In the genomic region with DNA sequence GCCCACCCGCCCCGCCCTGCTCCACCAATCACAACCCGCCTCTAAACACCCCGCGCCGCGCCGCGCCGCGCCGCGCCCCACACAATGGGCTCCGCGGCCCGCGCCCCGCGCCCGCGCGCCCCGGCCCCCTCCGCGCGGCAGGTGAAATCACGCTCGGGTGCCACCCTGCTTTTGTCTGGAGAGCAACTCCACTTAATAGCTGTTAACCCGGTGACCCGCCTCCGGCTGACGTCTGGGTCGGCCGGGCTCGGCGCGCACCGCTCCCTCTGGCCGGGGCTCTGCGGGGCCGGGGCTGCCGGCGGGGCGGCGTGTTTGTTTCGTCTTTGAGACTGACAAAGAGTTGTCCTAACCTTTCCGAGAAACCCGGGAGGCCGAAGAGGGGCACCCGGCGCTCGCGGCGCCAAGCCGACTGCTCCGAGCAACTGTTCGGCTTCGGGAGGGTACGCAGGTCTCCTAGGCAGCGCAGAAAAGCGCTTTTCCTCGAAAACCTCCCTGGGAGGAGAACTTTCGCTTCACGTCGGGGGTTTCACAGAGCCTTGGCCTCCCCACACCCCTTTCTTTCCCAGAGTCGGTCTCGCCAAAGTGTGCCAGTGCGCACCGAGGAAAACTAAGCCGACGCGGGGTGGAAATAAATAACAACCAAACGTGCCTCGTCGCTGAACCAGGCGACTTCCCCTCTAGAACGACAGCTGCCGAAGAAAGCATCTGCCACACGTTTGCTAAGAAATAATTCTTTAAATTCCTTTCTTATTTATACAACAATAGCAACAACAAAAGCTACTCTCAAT, we compare ENCODE assay signal across 8 cellular contexts.
DNase-seq lines count a peak whose midpoint lies in the region; ATAC-seq, FAIRE-seq and TF ChIP-seq lines count a peak whose summit lies in the region.

No MANE protein-coding gene starts in this region.

- H3K4me2 ChIP-seq in HepG2 (ENCODE audit: low read depth, low read length) = peak overlapping the region; percentile 93

- TSS peak; percentile 82 for BruUV-seq in HepG2 (replicated peaks; lab: Mats Ljungman, UMichigan)

- H3K9ac ChIP-seq in colonic mucosa (ENCODE audit: low read depth in 2 of 2, low read length in 2 of 2) (peak overlapping the region; percentile 77 to 91), HepG2 (ENCODE audit: insufficient read depth, low read depth, low read length) (peak overlapping the region; percentile 90)

- intact Hi-C loops in colonic mucosa (cut with DNase I) = loop anchor here (5.0 kb wide), 3 partner anchors 58 to 517 kb away; a partner anchor contains a TSS
- intact Hi-C loops in HepG2 (cut with micrococcal nuclease; ENCODE audit: unreplicated experiment) = loop anchor here (5.0 to 10.0 kb wide), 4 partner anchors 58 to 517 kb away; a partner anchor contains a TSS

- no peaks in the 10 kb centered on the region; the same call in 1 of the 2 replicates for H4K20me1 ChIP-seq in HepG2 (ENCODE audit: insufficient read depth, low read length)

- peaks cover 72% of the 10 kb centered on the region for H3K79me2 ChIP-seq in HepG2 (ENCODE audit: insufficient read depth, low read length)

- peak; percentile 26 to 48 for DNase-seq in stimulated activated CD4-positive, alpha-beta T cell treated with anti-CD3 and anti-CD28 coated beads, Interleukin-12 subunit alpha, Interleukin-12 subunit beta, amount 100 ng/mL, for 24 hours (ENCODE audit: low read depth in 2 of 2)
- DNase-seq in stimulated activated CD4-positive, alpha-beta T cell treated with anti-CD3 and anti-CD28 coated beads, Interleukin-4, amount 100 ng/mL, for 1 hour = no peak
- DNase-seq in M059J (ENCODE audit: low read depth) (peak; percentile 44), colonic mucosa (peak; percentile 70), HepG2 (ENCODE audit: low spot score) (peak; percentile 45), GM19239 (ENCODE audit: insufficient read length, low spot score) (no peak)
- DNase-seq in activated CD4-positive, CD25-positive, alpha-beta regulatory T cell treated with anti-CD3 and anti-CD28 coated beads, Interleukin-2, amount 50 U/mL, for 72 hours = peak; percentile 77
- DNase-seq in stimulated activated CD4-positive, alpha-beta T cell treated with anti-CD3 and anti-CD28 coated beads, Interleukin-4, amount 100 ng/mL, for 4 hours = peak; percentile 61 to 77

- H3K9me3 ChIP-seq in colonic mucosa = no peaks in the 10 kb centered on the region
- no peaks in the 10 kb centered on the region for H3K9me3 ChIP-seq in HepG2 (ENCODE audit: low read length)

- FAIRE-seq in HepG2 (lab: Jason Lieb, UNC) (no peak), GM19239 (lab: Jason Lieb, UNC) (no peak)

- POLR2A ChIA-PET in HepG2 (lab: Yijun Ruan, JAX) = interaction anchor here (0.9 to 2.8 kb wide), 10 partner anchors 10 to 517 kb away, joined by 3 to 21 read pairs (median 6); no protein-coding TSS in a partner anchor

- H3K4me3 ChIP-seq in colonic mucosa (peak overlapping the region; percentile 55), HepG2 (replicated peaks in 1 of 3; ENCODE audit: insufficient read depth in 1 of 3, low read depth in 2 of 3, low read length in 3 of 3) (peak overlapping the region; percentile 70 to 82 (median 77))

- H3K36me3 ChIP-seq in colonic mucosa (no peaks in the 10 kb centered on the region), HepG2 (replicated peaks in 1 of 2; ENCODE audit: control insufficient read depth in 1 of 2, insufficient read depth in 2 of 2, low read length in 2 of 2) (no peaks in the 10 kb centered on the region)

- H3K27me3 ChIP-seq in colonic mucosa (no peaks in the 10 kb centered on the region), HepG2 (ENCODE audit: control insufficient read depth in 1 of 2, insufficient read depth in 2 of 2, low read length in 2 of 2) (no peaks in the 10 kb centered on the region; a peak in 1 of 5 replicates)

- in situ Hi-C loops in HepG2 (cut with HindIII; ENCODE audit: extremely low pct_ligation_motif_present, low pct_unique_long_range_greater_than_20kb) = no loop called here

- H3K27ac ChIP-seq in colonic mucosa (peak overlapping the region; percentile 96), HepG2 (ENCODE audit: extremely low read length, insufficient read depth, low read length) (peak overlapping the region; percentile 90)

- no peak for TF ChIP-seq EP300 in HepG2 (IDR thresholded peaks at IDR 0.05; ENCODE audit: low read depth in 2 of 2, low read length in 2 of 2)
- no peak for TF ChIP-seq EP300 in HepG2 (CRISPR knock-in tag; IDR thresholded peaks at IDR 0.05; ENCODE audit: borderline replicate concordance)

- H3K4me1 ChIP-seq in colonic mucosa = peaks cover 6% of the 10 kb centered on the region
- peaks cover 75% of the 10 kb centered on the region for H3K4me1 ChIP-seq in HepG2 (ENCODE audit: insufficient read depth, low read length)

- WGBS in HepG2 (ENCODE audit: low lambda C conversion rate) = under 1% methylated on average over 55 of the region's 79 CpGs

- peak; percentile 64 for ATAC-seq in HepG2

- TF ChIP-seq CTCF in colonic mucosa (IDR thresholded peaks at IDR 0.05) (no peak), HepG2 (CRISPR knock-in tag; IDR thresholded peaks at IDR 0.05) (no peak)

- CTCF ChIA-PET in HepG2 (lab: Yijun Ruan, JAX; ENCODE audit: low intra/inter-chr PET ratio, low total read pairs) = no interaction called here

- no peak overlapping the region for H2AFZ ChIP-seq in HepG2 (ENCODE audit: low read length)

- TF ChIP-seq POLR2A in HepG2 (IDR thresholded peaks at IDR 0.05; ENCODE audit: insufficient read depth in 1 of 2, low read depth in 2 of 2, low read length in 2 of 2) = peak in 1 of 2 experiments; percentile 28; a peak in 1 of 4 replicates

- no peak for TF ChIP-seq RAD21 in HepG2 (CRISPR knock-in tag; IDR thresholded peaks at IDR 0.05)

TF ChIP-seq in HepG2, 621 proteins besides CTCF, POLR2A, EP300 and RAD21 (continues in another document):
- no peak for TF ChIP-seq SRSF9 (IDR thresholded peaks at IDR 0.05; ENCODE audit: borderline replicate concordance, insufficient read depth, low read depth, low read length, poor library complexity, severe bottlenecking)
- TF ChIP-seq, protein P1, sequence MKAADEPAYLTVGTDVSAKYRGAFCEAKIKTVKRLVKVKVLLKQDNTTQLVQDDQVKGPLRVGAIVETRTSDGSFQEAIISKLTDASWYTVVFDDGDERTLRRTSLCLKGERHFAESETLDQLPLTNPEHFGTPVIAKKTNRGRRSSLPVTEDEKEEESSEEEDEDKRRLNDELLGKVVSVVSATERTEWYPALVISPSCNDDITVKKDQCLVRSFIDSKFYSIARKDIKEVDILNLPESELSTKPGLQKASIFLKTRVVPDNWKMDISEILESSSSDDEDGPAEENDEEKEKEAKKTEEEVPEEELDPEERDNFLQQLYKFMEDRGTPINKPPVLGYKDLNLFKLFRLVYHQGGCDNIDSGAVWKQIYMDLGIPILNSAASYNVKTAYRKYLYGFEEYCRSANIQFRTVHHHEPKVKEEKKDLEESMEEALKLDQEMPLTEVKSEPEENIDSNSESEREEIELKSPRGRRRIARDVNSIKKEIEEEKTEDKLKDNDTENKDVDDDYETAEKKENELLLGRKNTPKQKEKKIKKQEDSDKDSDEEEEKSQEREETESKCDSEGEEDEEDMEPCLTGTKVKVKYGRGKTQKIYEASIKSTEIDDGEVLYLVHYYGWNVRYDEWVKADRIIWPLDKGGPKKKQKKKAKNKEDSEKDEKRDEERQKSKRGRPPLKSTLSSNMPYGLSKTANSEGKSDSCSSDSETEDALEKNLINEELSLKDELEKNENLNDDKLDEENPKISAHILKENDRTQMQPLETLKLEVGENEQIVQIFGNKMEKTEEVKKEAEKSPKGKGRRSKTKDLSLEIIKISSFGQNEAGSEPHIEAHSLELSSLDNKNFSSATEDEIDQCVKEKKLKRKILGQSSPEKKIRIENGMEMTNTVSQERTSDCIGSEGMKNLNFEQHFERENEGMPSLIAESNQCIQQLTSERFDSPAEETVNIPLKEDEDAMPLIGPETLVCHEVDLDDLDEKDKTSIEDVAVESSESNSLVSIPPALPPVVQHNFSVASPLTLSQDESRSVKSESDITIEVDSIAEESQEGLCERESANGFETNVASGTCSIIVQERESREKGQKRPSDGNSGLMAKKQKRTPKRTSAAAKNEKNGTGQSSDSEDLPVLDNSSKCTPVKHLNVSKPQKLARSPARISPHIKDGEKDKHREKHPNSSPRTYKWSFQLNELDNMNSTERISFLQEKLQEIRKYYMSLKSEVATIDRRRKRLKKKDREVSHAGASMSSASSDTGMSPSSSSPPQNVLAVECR (CRISPR knock-in tag; IDR thresholded peaks at IDR 0.05; ENCODE audit: borderline replicate concordance) = peak; percentile 29; the same call in 1 of the 2 replicates
- peak; percentile 96 for TF ChIP-seq ZNF556 (CRISPR knock-in tag; IDR thresholded peaks at IDR 0.05; ENCODE audit: borderline replicate concordance)
- 0 out of 2 replicates have a peak, but pooled peaks have one; percentile 13 for TF ChIP-seq ZNF329 (CRISPR knock-in tag; IDR thresholded peaks at IDR 0.05; ENCODE audit: low read depth)
- TF ChIP-seq MEIS1 (CRISPR knock-in tag; IDR thresholded peaks at IDR 0.05; ENCODE audit: borderline replicate concordance) = no peak
- TF ChIP-seq ZNF251 (CRISPR knock-in tag; IDR thresholded peaks at IDR 0.05) = no peak
- no peak for TF ChIP-seq SCMH1 (CRISPR knock-in tag; IDR thresholded peaks at IDR 0.05; ENCODE audit: borderline replicate concordance)
- TF ChIP-seq POLR2G (IDR thresholded peaks at IDR 0.05; ENCODE audit: low read depth, low read length) = peak; percentile 30; the same call in 1 of the 2 replicates
- no peak for TF ChIP-seq ZNF552 (CRISPR knock-in tag; IDR thresholded peaks at IDR 0.05; ENCODE audit: borderline replicate concordance)
- TF ChIP-seq CBX5 (CRISPR knock-in tag; IDR thresholded peaks at IDR 0.05; ENCODE audit: borderline replicate concordance) = no peak

Comparison
In these comparisons a context has a peak if more than half of its experiments do, and no peak if none do; other contexts are left out.
1. DNase-seq: peak in stimulated activated CD4-positive, alpha-beta T cell treated with anti-CD3 and anti-CD28 coated beads, Interleukin-12 subunit alpha, Interleukin-12 subunit beta, amount 100 ng/mL, for 24 hours (2 of 2), M059J (single experiment), activated CD4-positive, CD25-positive, alpha-beta regulatory T cell treated with anti-CD3 and anti-CD28 coated beads, Interleukin-2, amount 50 U/mL, for 72 hours (single experiment), colonic mucosa (single experiment), HepG2 (single experiment) and stimulated activated CD4-positive, alpha-beta T cell treated with anti-CD3 and anti-CD28 coated beads, Interleukin-4, amount 100 ng/mL, for 4 hours (2 of 2); none in stimulated activated CD4-positive, alpha-beta T cell treated with anti-CD3 and anti-CD28 coated beads, Interleukin-4, amount 100 ng/mL, for 1 hour (single experiment) and GM19239 (single experiment).